In the genomic region with DNA sequence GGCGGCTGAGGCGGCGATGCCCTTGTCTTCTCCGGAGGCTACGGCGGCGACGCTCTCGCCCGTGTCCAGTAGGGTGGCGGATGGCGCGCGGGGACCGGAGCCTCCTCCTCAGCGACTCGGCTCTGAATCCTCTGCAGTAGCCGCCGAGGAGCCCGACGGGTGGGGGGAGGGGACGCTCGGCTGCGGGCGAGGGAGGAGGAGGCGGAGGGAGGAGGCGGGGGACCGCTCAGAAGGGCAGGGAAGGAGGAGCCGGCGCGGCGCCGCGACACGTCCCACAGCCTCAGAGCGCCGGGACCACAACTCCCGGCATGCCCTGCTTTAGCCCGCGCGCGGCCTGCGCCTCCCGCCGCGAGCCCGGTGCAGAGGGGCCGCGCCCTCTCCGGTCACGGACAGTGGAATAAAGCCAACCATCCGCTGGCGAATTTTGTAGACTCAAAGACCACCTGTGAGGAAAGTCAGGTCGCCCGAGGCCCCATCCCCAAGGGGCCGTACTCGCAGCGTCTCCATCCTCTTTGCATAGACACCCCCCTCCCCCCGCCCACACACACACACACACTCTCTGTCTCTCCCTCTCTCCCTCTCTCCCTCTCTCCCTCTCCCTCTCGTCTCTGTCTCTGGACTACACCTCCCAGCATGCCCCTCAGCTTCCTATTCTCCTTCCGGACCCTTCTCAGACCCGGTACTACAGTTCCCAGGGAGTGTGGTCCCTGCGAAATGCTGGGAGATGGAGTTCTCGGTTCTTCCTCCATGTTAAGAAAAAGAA, we compare ENCODE assay signal across 8 cellular contexts. TPM values are rescaled to one million over a fixed set of nuclear protein-coding genes. Genes with fewer than 3 reads are reported as not detected.
DNase-seq lines count a peak whose midpoint lies in the region; ATAC-seq and TF ChIP-seq lines count a peak whose summit lies in the region.

A gene with protein sequence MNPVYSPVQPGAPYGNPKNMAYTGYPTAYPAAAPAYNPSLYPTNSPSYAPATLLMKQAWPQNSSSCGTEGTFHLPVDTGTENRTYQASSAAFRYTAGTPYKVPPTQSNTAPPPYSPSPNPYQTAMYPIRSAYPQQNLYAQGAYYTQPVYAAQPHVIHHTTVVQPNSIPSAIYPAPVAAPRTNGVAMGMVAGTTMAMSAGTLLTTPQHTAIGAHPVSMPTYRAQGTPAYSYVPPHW (minus strand): TSS at position 157 of the 763 bp plus-strand sequence. CDS start 129,638 bp downstream, outside the sequence.

- peaks cover 32% of the 10 kb centered on the region for H3K4me1 Mint-ChIP-seq in activated naive CD8-positive, alpha-beta T cell treated with anti-CD3 and anti-CD28 coated beads, Interleukin-2, amount 10 ng/mL, durations not matched to agents 7 days and 5 days
- H3K4me1 Mint-ChIP-seq in osteocyte (ENCODE audit: unreplicated experiment), result peaks cover 33% of the 10 kb centered on the region

- POLR2A ChIA-PET in activated naive CD8-positive, alpha-beta T cell treated with anti-CD3 and anti-CD28 coated beads, Interleukin-2, amount 10 ng/mL, durations not matched to agents 7 days and 5 days (lab: Charles Lee), result interaction anchor here (0.5 to 1.2 kb wide), 5 partner anchors 50 to 1929 kb away, joined by 3 to 4 read pairs (median 3); no protein-coding TSS in a partner anchor

- no peaks in the 10 kb centered on the region for H3K9me3 Mint-ChIP-seq in activated naive CD8-positive, alpha-beta T cell treated with anti-CD3 and anti-CD28 coated beads, Interleukin-2, amount 10 ng/mL, durations not matched to agents 7 days and 5 days
- no peaks in the 10 kb centered on the region for H3K9me3 Mint-ChIP-seq in osteocyte (ENCODE audit: unreplicated experiment)

- peak within 1 kb of the TSS; percentile 98 for H3K27ac Mint-ChIP-seq in activated naive CD8-positive, alpha-beta T cell treated with anti-CD3 and anti-CD28 coated beads, Interleukin-2, amount 10 ng/mL, durations not matched to agents 7 days and 5 days
- peak within 1 kb of the TSS; percentile 95 for H3K27ac Mint-ChIP-seq in osteocyte (ENCODE audit: unreplicated experiment)

- no peaks in the 10 kb centered on the region for H3K9me2 ChIP-seq in SU-DHL-6 (replicated peaks; ENCODE audit: insufficient read depth, low read length)

- peak within 1 kb of the TSS; percentile 88 for H2AFZ ChIP-seq in SU-DHL-6 (ENCODE audit: low read depth, low read length, severe bottlenecking)

- peak within 1 kb of the TSS; percentile 70 for H3K9ac ChIP-seq in SU-DHL-6 (ENCODE audit: low read length)

- H4K20me1 ChIP-seq in SU-DHL-6 (ENCODE audit: low read depth, low read length), result no peaks in the 10 kb centered on the region

- 0 out of 3 replicates have a peak, but pooled peaks have one; percentile 17 for TF ChIP-seq CTCF in GM12872 (IDR thresholded peaks at IDR 0.05; ENCODE audit: insufficient read depth, low read depth, low read length)
- TF ChIP-seq CTCF in SU-DHL-6 (IDR thresholded peaks at IDR 0.05; ENCODE audit: insufficient read depth, low read length, poor library complexity, severe bottlenecking), result no peak
- TF ChIP-seq CTCF in osteocyte (IDR thresholded peaks at IDR 0.05), result peak; percentile 26

- peak within 1 kb of the TSS; percentile 95 for H3K4me3 Mint-ChIP-seq in activated naive CD8-positive, alpha-beta T cell treated with anti-CD3 and anti-CD28 coated beads, Interleukin-2, amount 10 ng/mL, durations not matched to agents 7 days and 5 days
- H3K4me3 Mint-ChIP-seq in osteocyte (ENCODE audit: unreplicated experiment), result peak within 1 kb of the TSS; percentile 90

- no peaks in the 10 kb centered on the region for H3K36me3 ChIP-seq in SU-DHL-6 (ENCODE audit: low read length)
- H3K36me3 ChIP-seq in thymus (ENCODE audit: control insufficient read depth, insufficient read depth), result no peaks in the 10 kb centered on the region

- peaks cover 22% of the 10 kb centered on the region for H3K79me2 ChIP-seq in SU-DHL-6 (ENCODE audit: insufficient read depth, low read length)

- peaks cover 8% of the 10 kb centered on the region for H3K4me1 ChIP-seq in thymus (ENCODE audit: control insufficient read depth, insufficient read depth, low read length)

- H3F3A ChIP-seq in SU-DHL-6 (ENCODE audit: insufficient read depth), result peaks cover 7% of the 10 kb centered on the region; the same call in 1 of the 2 replicates

- ATAC-seq in HG02678 (IDR thresholded peaks at IDR 0.05; ENCODE audit: unreplicated experiment), result peak; percentile 94
- ATAC-seq in activated naive CD8-positive, alpha-beta T cell treated with anti-CD3 and anti-CD28 coated beads, Interleukin-2, amount 10 ng/mL, durations not matched to agents 7 days and 5 days (ENCODE audit: low read depth), result peak; percentile 95

- H3K27me3 ChIP-seq in SU-DHL-6 (ENCODE audit: low read length) (no peaks in the 10 kb centered on the region), thymus (ENCODE audit: control insufficient read depth, insufficient read depth) (no peaks in the 10 kb centered on the region)

- peak; percentile 86 for DNase-seq in NCI-H128 (lab: John Stamatoyannopoulos, UW; ENCODE audit: unreplicated experiment)
- DNase-seq in activated naive CD8-positive, alpha-beta T cell treated with anti-CD3 and anti-CD28 coated beads, Interleukin-2, amount 10 ng/mL, durations not matched to agents 7 days and 5 days, result peak; percentile 91
- DNase-seq in head of caudate nucleus, result peak; percentile 90 to 98 (median 96)
- DNase-seq in osteocyte (ENCODE audit: extremely low spot score, unreplicated experiment), result peak; percentile 97

- H3K4me3 ChIP-seq in SU-DHL-6 (ENCODE audit: insufficient read depth, low read length, poor library complexity, severe bottlenecking), result peak within 1 kb of the TSS; percentile 70
- H3K4me3 ChIP-seq in thymus (ENCODE audit: low read length), result peak within 1 kb of the TSS; percentile 81

- H3K27me3 Mint-ChIP-seq in activated naive CD8-positive, alpha-beta T cell treated with anti-CD3 and anti-CD28 coated beads, Interleukin-2, amount 10 ng/mL, durations not matched to agents 7 days and 5 days, result no peaks in the 10 kb centered on the region
- H3K27me3 Mint-ChIP-seq in osteocyte (ENCODE audit: unreplicated experiment), result no peaks in the 10 kb centered on the region

- H3K36me3 Mint-ChIP-seq in activated naive CD8-positive, alpha-beta T cell treated with anti-CD3 and anti-CD28 coated beads, Interleukin-2, amount 10 ng/mL, durations not matched to agents 7 days and 5 days, result peaks cover 11% of the 10 kb centered on the region
- no peaks in the 10 kb centered on the region for H3K36me3 Mint-ChIP-seq in osteocyte (ENCODE audit: unreplicated experiment)

- under 1% methylated on average over 63 of the region's 64 CpGs for WGBS in thymus

- H3K9me3 ChIP-seq in SU-DHL-6 (ENCODE audit: insufficient read depth, low read length) (no peaks in the 10 kb centered on the region), thymus (ENCODE audit: control insufficient read depth) (no peaks in the 10 kb centered on the region)

- H3K4me2 ChIP-seq in SU-DHL-6 (ENCODE audit: low read depth, low read length, poor library complexity, severe bottlenecking), result peak within 1 kb of the TSS; percentile 95

- intact Hi-C loops in head of caudate nucleus (cut with DNase I), result loop anchor here (5.0 to 10.0 kb wide), 4 partner anchors 49 to 193 kb away; a partner anchor contains a TSS

- peak within 1 kb of the TSS; percentile 83 for H3K27ac ChIP-seq in SU-DHL-6 (ENCODE audit: low read depth, low read length)
- peak within 1 kb of the TSS; percentile 81 for H3K27ac ChIP-seq in thymus (ENCODE audit: low read depth)

RNA-seq across cellular contexts. Expression of the gene that starts here (rescaled TPM):
- total RNA-seq in activated naive CD8-positive, alpha-beta T cell treated with anti-CD3 and anti-CD28 coated beads, Interleukin-2, amount 10 ng/mL, durations not matched to agents 7 days and 5 days, result 10 to 100 TPM; 27.3 to 31.0 TPM
- total RNA-seq in osteocyte, result 52.2 and 53.1 TPM in 2 replicates
- 6.8 TPM for polyA plus RNA-seq in thymus

Comparison
In these comparisons a context has a peak if more than half of its experiments do, and no peak if none do; other contexts are left out.
1. Peak in every context shown above with its lines: DNase-seq, ATAC-seq, H3K4me3 ChIP-seq and H3K27ac ChIP-seq.